ENCODE assay signal across 8 cellular contexts in genomic region chr2:173355866-173356508, GRCh38. TPM values are rescaled to one million over a fixed set of nuclear protein-coding genes. Genes with fewer than 3 reads are reported as not detected.
DNase-seq lines count a peak whose midpoint lies in the region; ATAC-seq, FAIRE-seq and TF ChIP-seq lines count a peak whose summit lies in the region.

No MANE protein-coding gene starts in this region.

- peak overlapping the region; percentile 85 to 100 for H3K9ac ChIP-seq in K562 (ENCODE audit: insufficient read depth in 1 of 2, low read depth in 2 of 2, low read length in 2 of 2)

- TF ChIP-seq CTCF in CD8-positive, alpha-beta T cell (IDR thresholded peaks at IDR 0.05), result no peak
- no peak for TF ChIP-seq CTCF in K562 (IDR thresholded peaks at IDR 0.05 in 2 of 3, conservative IDR thresholded peaks at IDR 0.05 in 1 of 3; ENCODE audit: insufficient read depth in 2 of 3, low read depth in 1 of 3, low read length in 3 of 3)

- WGBS in K562 (ENCODE audit: insufficient coverage, low coverage, missing lambda C conversion rate), result 21% methylated on average over 16 of the region's 16 CpGs

- H3K27me3 Mint-ChIP-seq in CD8-positive, alpha-beta T cell (ENCODE audit: low read depth), result peaks cover 45% of the 10 kb centered on the region
- peaks cover 27 to 43% (median 38%) of the 10 kb centered on the region in 3 donors for H3K27me3 Mint-ChIP-seq in naive B cell

- H2AFZ ChIP-seq in K562 (ENCODE audit: low read depth, low read length), result peak overlapping the region; percentile 66

- H3K27me3 ChIP-seq in CD8-positive, alpha-beta T cell (ENCODE audit: insufficient read depth, low read length), result peaks cover 9% of the 10 kb centered on the region
- H3K27me3 ChIP-seq in K562 (ENCODE audit: control insufficient read depth in 2 of 2, insufficient read depth in 2 of 2, low read length in 2 of 2), result 0 out of 5 replicates have a peak, but pooled peaks cover 0 to 5% of the 10 kb centered on the region in 2 experiments

- peaks cover 21% of the 10 kb centered on the region for H3K4me1 Mint-ChIP-seq in CD8-positive, alpha-beta T cell (ENCODE audit: low read depth)
- H3K4me1 Mint-ChIP-seq in naive B cell, result peaks cover 13 to 17% (median 16%) of the 10 kb centered on the region in 3 donors

- no peak for TF ChIP-seq EP300 in K562 (IDR thresholded peaks at IDR 0.05; ENCODE audit: low read length)

- H3K36me3 Mint-ChIP-seq in CD8-positive, alpha-beta T cell, result no peaks in the 10 kb centered on the region
- no peaks in the 10 kb centered on the region for H3K36me3 Mint-ChIP-seq in naive B cell

- no peak for TF ChIP-seq RAD21 in K562 (CRISPR knock-in tag; conservative IDR thresholded peaks at IDR 0.05 in 1 of 2, IDR thresholded peaks at IDR 0.05 in 1 of 2)

- intact Hi-C loops in CD8-positive, alpha-beta T cell (cut with DNase I, micrococcal nuclease), result no loop called here
- intact Hi-C loops in K562 (cut with micrococcal nuclease), result loop anchor here (2.0 to 10.0 kb wide), 2 partner anchors 141 to 265 kb away; no protein-coding TSS in a partner anchor

- TSS peak; percentile 51 for BruUV-seq in K562 (replicated peaks; lab: Mats Ljungman, UMichigan)

- peak overlapping the region; percentile 82 for H3K4me3 Mint-ChIP-seq in CD8-positive, alpha-beta T cell
- H3K4me3 Mint-ChIP-seq in naive B cell, result peak overlapping the region; percentile 81 to 98 (median 90)

- H4K20me1 ChIP-seq in K562 (replicated peaks; ENCODE audit: control insufficient read depth, insufficient read depth, low read length), result peaks cover 17% of the 10 kb centered on the region; the same call in 1 of the 2 replicates

- no peak overlapping the region for H3K27ac Mint-ChIP-seq in CD8-positive, alpha-beta T cell
- H3K27ac Mint-ChIP-seq in naive B cell, result peak overlapping the region in 1 of 6 donors; percentile 30

- ATAC-seq in CD8-positive, alpha-beta T cell, result no peak
- ATAC-seq in HG02885 (IDR thresholded peaks at IDR 0.05; ENCODE audit: poor library complexity, unreplicated experiment) (peak; percentile 12), K562 (peak; percentile 27), naive B cell (ENCODE audit: low read depth in 2 of 2) (no peak), GM19035 (IDR thresholded peaks at IDR 0.05; ENCODE audit: unreplicated experiment) (no peak), GM18868 (IDR thresholded peaks at IDR 0.05; ENCODE audit: unreplicated experiment) (no peak)

- H3K4me2 ChIP-seq in K562 (ENCODE audit: insufficient read depth, low read length), result peak overlapping the region; percentile 92

- TF ChIP-seq POLR2A in K562 (conservative IDR thresholded peaks at IDR 0.05), result no peak

- H3K4me3 ChIP-seq in CD8-positive, alpha-beta T cell (ENCODE audit: low read depth, low read length), result no peak overlapping the region
- peak overlapping the region; percentile 78 for H3K4me3 ChIP-seq in K562

- DNase-seq in CD8-positive, alpha-beta T cell, result no peak
- no peak for DNase-seq in K562 (ENCODE audit: extremely low read depth in 1 of 4, low spot score in 3 of 4)
- DNase-seq in naive B cell, result peak; percentile 1
- DNase-seq in germinal center (ENCODE audit: low spot score), result no peak
- DNase-seq in DMS114 treated with DMSO at 0.1 percent for 48 hours (lab: John Stamatoyannopoulos, UW; ENCODE audit: unreplicated experiment), result no peak

- in situ Hi-C loops in K562 (cut with MboI), result no loop called here

- CTCF ChIA-PET in CD8-positive, alpha-beta T cell (lab: Charles Lee), result no interaction called here
- CTCF ChIA-PET in K562 (lab: Yijun Ruan, JAX; ENCODE audit: low intra/inter-chr PET ratio), result no interaction called here

- no peak overlapping the region for H3K27ac ChIP-seq in CD8-positive, alpha-beta T cell (ENCODE audit: low read depth, low read length)
- peak overlapping the region; percentile 51; the same call in 2 of the 3 replicates for H3K27ac ChIP-seq in K562 (ENCODE audit: extremely low read depth, low read depth, low read length)

- H3K4me1 ChIP-seq in CD8-positive, alpha-beta T cell (ENCODE audit: insufficient read depth, low read length), result peaks cover 16% of the 10 kb centered on the region
- peaks cover 17 to 22% of the 10 kb centered on the region in 2 experiments; a peak in 4 of 5 replicates for H3K4me1 ChIP-seq in K562 (replicated peaks in 1 of 2; ENCODE audit: control insufficient read depth in 2 of 2, insufficient read depth in 2 of 2, low read length in 2 of 2)

- no peak for FAIRE-seq in K562 (lab: Jason Lieb, UNC)

- no peaks in the 10 kb centered on the region for H3K36me3 ChIP-seq in CD8-positive, alpha-beta T cell (ENCODE audit: insufficient read depth, low read length)
- peaks cover 43% of the 10 kb centered on the region for H3K36me3 ChIP-seq in K562 (ENCODE audit: control insufficient read depth, insufficient read depth, low read length)

- peaks cover 3% of the 10 kb centered on the region for H3K9me1 ChIP-seq in K562 (ENCODE audit: control insufficient read depth, insufficient read depth, low read length)

- H3K9me3 ChIP-seq in CD8-positive, alpha-beta T cell (ENCODE audit: low read length), result no peaks in the 10 kb centered on the region
- H3K9me3 ChIP-seq in K562 (replicated peaks; ENCODE audit: control insufficient read depth, insufficient read depth, low read depth, low read length), result no peaks in the 10 kb centered on the region

- POLR2A ChIA-PET in CD8-positive, alpha-beta T cell (lab: Charles Lee), result interaction anchor here (0.6 kb wide), 1 partner anchor 16 kb away, joined by 3 read pairs; no protein-coding TSS in a partner anchor
- POLR2A ChIA-PET in K562 (lab: Yijun Ruan, JAX), result interaction anchor here (0.6 to 1.5 kb wide), 3 partner anchors 10 to 908 kb away, joined by 3 read pairs; no protein-coding TSS in a partner anchor

- H3K79me2 ChIP-seq in K562 (ENCODE audit: control insufficient read depth, insufficient read depth, low read length), result peaks cover 61% of the 10 kb centered on the region

- no peaks in the 10 kb centered on the region for H3K9me3 Mint-ChIP-seq in CD8-positive, alpha-beta T cell
- no peaks in the 10 kb centered on the region for H3K9me3 Mint-ChIP-seq in naive B cell

TF ChIP-seq in K562, 482 proteins besides CTCF, POLR2A, EP300 and RAD21:
- TF ChIP-seq PHF8 (IDR thresholded peaks at IDR 0.05; ENCODE audit: borderline replicate concordance, low read length) (no peak), SP1 (CRISPR knock-in tag; IDR thresholded peaks at IDR 0.05) (no peak), KDM5B (IDR thresholded peaks at IDR 0.05; ENCODE audit: insufficient replicate concordance, low read depth, low read length) (peak; percentile 12), MAFG (tag; conservative IDR thresholded peaks at IDR 0.05) (no peak)
- TF ChIP-seq, protein P1, sequence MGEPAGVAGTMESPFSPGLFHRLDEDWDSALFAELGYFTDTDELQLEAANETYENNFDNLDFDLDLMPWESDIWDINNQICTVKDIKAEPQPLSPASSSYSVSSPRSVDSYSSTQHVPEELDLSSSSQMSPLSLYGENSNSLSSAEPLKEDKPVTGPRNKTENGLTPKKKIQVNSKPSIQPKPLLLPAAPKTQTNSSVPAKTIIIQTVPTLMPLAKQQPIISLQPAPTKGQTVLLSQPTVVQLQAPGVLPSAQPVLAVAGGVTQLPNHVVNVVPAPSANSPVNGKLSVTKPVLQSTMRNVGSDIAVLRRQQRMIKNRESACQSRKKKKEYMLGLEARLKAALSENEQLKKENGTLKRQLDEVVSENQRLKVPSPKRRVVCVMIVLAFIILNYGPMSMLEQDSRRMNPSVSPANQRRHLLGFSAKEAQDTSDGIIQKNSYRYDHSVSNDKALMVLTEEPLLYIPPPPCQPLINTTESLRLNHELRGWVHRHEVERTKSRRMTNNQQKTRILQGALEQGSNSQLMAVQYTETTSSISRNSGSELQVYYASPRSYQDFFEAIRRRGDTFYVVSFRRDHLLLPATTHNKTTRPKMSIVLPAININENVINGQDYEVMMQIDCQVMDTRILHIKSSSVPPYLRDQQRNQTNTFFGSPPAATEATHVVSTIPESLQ (CRISPR knock-in tag; IDR thresholded peaks at IDR 0.05), result 0 out of 2 replicates have a peak, but pooled peaks have one; percentile 57

RNA-seq across cellular contexts. Expression of gene CDCA7, which starts 1.3 kb away (rescaled TPM):
- total RNA-seq in CD8-positive, alpha-beta T cell, result 1 to 10 TPM; 1.7 to 1.9 TPM
- 62.9 and 117 TPM in 2 replicates for total RNA-seq in K562 (2011; cell fraction: chromatin; rRNA removed; ENCODE audit: low replicate concordance)
- total RNA-seq in K562 (2011; cell fraction: nucleolus; rRNA removed), result 32.5 and 35.9 TPM in 2 replicates
- total RNA-seq in K562 (2011; cell fraction: nucleoplasm; rRNA removed), result 55.9 and 67.6 TPM in 2 replicates
- total RNA-seq in K562 (2014; rRNA removed), result 43.8 and 57.6 TPM in 2 replicates
- 51.0 and 51.8 TPM in 2 replicates for total RNA-seq in K562 (2014; rRNA removed; fragmentation: Illumina TruSeq; extraction: Trizol)
- 45.8 and 48.0 TPM in 2 replicates for total RNA-seq in K562 (2015; rRNA removed; fragmentation: Illumina TruSeq; extraction: Trizol)
- 65.8 and 66.8 TPM in 2 replicates for total RNA-seq in K562 (2021)
- polyA plus RNA-seq in K562 (2011; rRNA removed), result 121 and 122 TPM in 2 replicates
- 47.5 and 73.0 TPM in 2 replicates for polyA plus RNA-seq in K562 (2011; cell fraction: cytosol; rRNA removed)
- polyA plus RNA-seq in K562 (2011; cell fraction: nucleus; rRNA removed), result 257 and 276 TPM in 2 replicates
- polyA plus RNA-seq in K562 (2012), result 30.0 and 43.1 TPM in 2 replicates
- polyA plus RNA-seq in K562 (2014; fragmentation: Illumina TruSeq; extraction: Trizol), result 69.3 and 80.4 TPM in 2 replicates
- polyA plus RNA-seq in K562 (2014; fragmentation: Nextera tagmentation; extraction: Ambion mirVana), result 10 to 100 TPM; 28.5 to 41.4 TPM
- polyA plus RNA-seq in K562 (2014; rRNA removed), result 87.4 and 88.8 TPM in 2 replicates
- 54.5 and 61.8 TPM in 2 replicates for polyA minus RNA-seq in K562 (2011; rRNA and poly(A)+ RNA removed)
- polyA minus RNA-seq in K562 (2011; cell fraction: cytosol; rRNA and poly(A)+ RNA removed), result 41.7 and 43.2 TPM in 2 replicates
- polyA minus RNA-seq in K562 (2011; cell fraction: nucleus; rRNA and poly(A)+ RNA removed), result 32.2 and 47.1 TPM in 2 replicates
- polyA plus RNA-seq in naive B cell (ENCODE audit: low read depth in 6 of 6), result 1 to 10 TPM in 1 of 6 donors, under 1 TPM in 4, not detected in 1; 0.21 to 1.9 (median 0.52) TPM

Comparison
In these comparisons a context has a peak if more than half of its experiments do, and no peak if none do; other contexts are left out.
1. ATAC-seq: peak in HG02885 (single experiment) and K562 (single experiment); none in CD8-positive, alpha-beta T cell (single experiment), naive B cell (0 of 2), GM19035 (single experiment) and GM18868 (single experiment).
2. RNA of gene CDCA7, which starts 1.3 kb away (total RNA-seq): 32.5 to 117 TPM in K562; 1.7 to 1.9 TPM in CD8-positive, alpha-beta T cell; every median in the first group is over 10 times any median in the second.